In the genomic region with DNA sequence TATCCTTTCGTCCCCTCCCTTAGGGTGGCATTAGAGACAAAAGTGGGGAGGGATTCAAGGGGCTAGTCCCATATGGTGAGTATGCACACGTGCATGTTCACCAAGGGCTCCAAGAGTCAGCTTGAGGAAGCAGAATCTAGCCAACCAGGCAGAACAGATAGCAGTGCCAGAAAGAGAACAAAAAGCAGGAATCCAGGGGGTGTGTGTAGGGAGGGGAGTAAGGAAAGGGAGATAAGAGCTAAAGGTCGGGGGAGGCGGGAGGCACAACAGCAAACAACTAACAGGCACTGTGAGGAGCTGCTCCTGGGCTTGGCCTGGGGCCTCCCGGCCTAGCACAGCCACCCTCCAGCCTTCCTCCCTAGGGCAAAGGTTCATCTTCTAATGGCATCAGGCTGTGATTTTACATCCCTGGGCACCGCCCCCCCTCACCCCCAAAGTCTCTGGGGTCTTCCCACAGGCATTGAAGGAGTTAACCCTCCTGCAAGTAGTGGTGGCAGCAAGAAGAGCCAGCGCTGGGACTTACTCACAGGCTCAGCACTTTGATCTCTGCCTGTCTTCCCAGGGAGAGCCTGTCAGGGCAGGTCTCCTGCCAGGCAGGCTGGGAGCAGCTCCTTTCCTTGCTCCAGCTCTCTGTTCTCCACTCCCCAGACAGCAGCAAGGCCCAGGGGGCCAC, we compare ENCODE assay signal across 14 cellular contexts. TPM values are rescaled to one million over a fixed set of nuclear protein-coding genes. Genes with fewer than 3 reads are reported as not detected.
DNase-seq lines count a peak whose midpoint lies in the region.
"Had no signal": no experiment of that assay in that cellular context is flagged by ENCODE, and none has a peak within 500 bp of the region (broad histone marks: within the 10 kb centered on the region; RNA-seq: fewer than 3 reads in every experiment).

No MANE protein-coding gene starts in this region.

- H3K27ac ChIP-seq in HUES48 (ENCODE audit: low read depth, low read length) = peak overlapping the region; percentile 59
- H3K27ac ChIP-seq in skin epidermis = peak overlapping the region in 15 of 21 experiments; percentile 14 to 77 (median 59)
- H3K27ac ChIP-seq: gastroesophageal sphincter had no signal

- no peaks in the 10 kb centered on the region; the same call in 1 of the 2 replicates for H3K4me1 ChIP-seq in HUES48 (ENCODE audit: control insufficient read depth, insufficient read depth, low read length)
- H3K4me1 ChIP-seq: gastroesophageal sphincter, tibial nerve had no signal

- peaks cover 2% of the 10 kb centered on the region for H3K4me1 Mint-ChIP-seq in activated T-helper 1 cell treated with anti-CD3 and anti-CD28 coated beads, Interleukin-12 subunit alpha, Interleukin-12 subunit beta, Interleukin-2, Interleukin-4 antibody, amounts not matched to agents 30 ng/mL and 10 ng/mL and 1 ng/mL, durations not matched to agents 14 hours and 24 hours and 36 hours (ENCODE audit: low read depth)

- no peaks in the 10 kb centered on the region for H3K9me3 ChIP-seq in HUES48 (ENCODE audit: control insufficient read depth, insufficient read depth, low read length)
- H3K9me3 ChIP-seq: gastroesophageal sphincter, tibial nerve had no signal

- no peaks in the 10 kb centered on the region for H3K27me3 ChIP-seq in HUES48 (ENCODE audit: control insufficient read depth, insufficient read depth, low read length)
- H3K27me3 ChIP-seq: tibial nerve had no signal

- intact Hi-C loops in activated T-helper 1 cell treated with anti-CD3 and anti-CD28 coated beads, Interleukin-12 subunit alpha, Interleukin-12 subunit beta, Interleukin-2, Interleukin-4 antibody, amounts not matched to agents 30 ng/mL and 10 ng/mL and 1 ng/mL, durations not matched to agents 14 hours and 24 hours and 36 hours (cut with micrococcal nuclease) = no loop called here

- no peak overlapping the region for H3K4me3 ChIP-seq in HUES48 (ENCODE audit: low read depth, low read length)
- no peak overlapping the region for H3K4me3 ChIP-seq in skin epidermis
- H3K4me3 ChIP-seq: gastroesophageal sphincter, tibial nerve had no signal

- no peaks in the 10 kb centered on the region for H3K27me3 Mint-ChIP-seq in activated T-helper 1 cell treated with anti-CD3 and anti-CD28 coated beads, Interleukin-12 subunit alpha, Interleukin-12 subunit beta, Interleukin-2, Interleukin-4 antibody, amounts not matched to agents 30 ng/mL and 10 ng/mL and 1 ng/mL, durations not matched to agents 14 hours and 24 hours and 36 hours (ENCODE audit: insufficient read depth)

- no peaks in the 10 kb centered on the region for H3K36me3 Mint-ChIP-seq in activated T-helper 1 cell treated with anti-CD3 and anti-CD28 coated beads, Interleukin-12 subunit alpha, Interleukin-12 subunit beta, Interleukin-2, Interleukin-4 antibody, amounts not matched to agents 30 ng/mL and 10 ng/mL and 1 ng/mL, durations not matched to agents 14 hours and 24 hours and 36 hours (ENCODE audit: low read depth)
- H3K36me3 Mint-ChIP-seq: CD14-positive monocyte had no signal

- no peak overlapping the region for H3K4me3 Mint-ChIP-seq in activated T-helper 1 cell treated with anti-CD3 and anti-CD28 coated beads, Interleukin-12 subunit alpha, Interleukin-12 subunit beta, Interleukin-2, Interleukin-4 antibody, amounts not matched to agents 30 ng/mL and 10 ng/mL and 1 ng/mL, durations not matched to agents 14 hours and 24 hours and 36 hours
- H3K4me3 Mint-ChIP-seq: CD14-positive monocyte, immature natural killer cell had no signal

- no peaks in the 10 kb centered on the region for H3K36me3 ChIP-seq in HUES48 (ENCODE audit: control insufficient read depth, insufficient read depth, low read length)
- H3K36me3 ChIP-seq: gastroesophageal sphincter, tibial nerve had no signal

- H3K9ac ChIP-seq in HUES48 (ENCODE audit: low read depth, low read length) = no peak overlapping the region

- DNase-seq in amniotic epithelial cell (ENCODE audit: low read depth) (peak; percentile 22), left kidney (ENCODE audit: low read depth, low spot score) (peak; percentile 24), MV-4-11 (lab: John Stamatoyannopoulos, UW) (no peak), ACHN (no peak)
- DNase-seq in activated T-helper 1 cell treated with anti-CD3 and anti-CD28 coated beads, Interleukin-12 subunit alpha, Interleukin-12 subunit beta, Interleukin-2, Interleukin-4 antibody, amounts not matched to agents 30 ng/mL and 10 ng/mL and 1 ng/mL, durations not matched to agents 14 hours and 24 hours and 36 hours (ENCODE audit: low spot score) = no peak
- DNase-seq: activated CD8-positive, alpha-beta memory T cell treated with anti-CD3 and anti-CD28 coated beads for 24 hours; activated naive CD4-positive, alpha-beta T cell; immature natural killer cell had no signal

- no peaks in the 10 kb centered on the region for H3K9me3 Mint-ChIP-seq in activated T-helper 1 cell treated with anti-CD3 and anti-CD28 coated beads, Interleukin-12 subunit alpha, Interleukin-12 subunit beta, Interleukin-2, Interleukin-4 antibody, amounts not matched to agents 30 ng/mL and 10 ng/mL and 1 ng/mL, durations not matched to agents 14 hours and 24 hours and 36 hours
- H3K9me3 Mint-ChIP-seq: CD14-positive monocyte, immature natural killer cell had no signal

- in situ Hi-C loops in ACHN (cut with HindIII; ENCODE audit: low pct_ligation_motif_present, low pct_unique_long_range_greater_than_20kb, low sequenced_read_pairs) = no loop called here

- no peak overlapping the region for H3K27ac Mint-ChIP-seq in activated T-helper 1 cell treated with anti-CD3 and anti-CD28 coated beads, Interleukin-12 subunit alpha, Interleukin-12 subunit beta, Interleukin-2, Interleukin-4 antibody, amounts not matched to agents 30 ng/mL and 10 ng/mL and 1 ng/mL, durations not matched to agents 14 hours and 24 hours and 36 hours
- H3K27ac Mint-ChIP-seq: CD14-positive monocyte had no signal

RNA-seq across cellular contexts. Expression of gene SUPT4H1, which starts 12.4 kb away (rescaled TPM):
- total RNA-seq in activated T-helper 1 cell treated with anti-CD3 and anti-CD28 coated beads, Interleukin-12 subunit alpha, Interleukin-12 subunit beta, Interleukin-2, Interleukin-4 antibody, amounts not matched to agents 30 ng/mL and 10 ng/mL and 1 ng/mL, durations not matched to agents 14 hours and 24 hours and 36 hours = 138 and 142 TPM in 2 replicates

RNA-seq across cellular contexts. Expression of gene TSPOAP1, which starts 35.8 kb away (rescaled TPM):
- total RNA-seq in activated T-helper 1 cell treated with anti-CD3 and anti-CD28 coated beads, Interleukin-12 subunit alpha, Interleukin-12 subunit beta, Interleukin-2, Interleukin-4 antibody, amounts not matched to agents 30 ng/mL and 10 ng/mL and 1 ng/mL, durations not matched to agents 14 hours and 24 hours and 36 hours = 31.4 and 35.1 TPM in 2 replicates
- total RNA-seq: SK-MEL-5 had no signal

RNA-seq across cellular contexts. Expression of gene RNF43, which starts 52.9 kb away (rescaled TPM):
- 0.47 and 0.86 TPM in 2 replicates for total RNA-seq in activated T-helper 1 cell treated with anti-CD3 and anti-CD28 coated beads, Interleukin-12 subunit alpha, Interleukin-12 subunit beta, Interleukin-2, Interleukin-4 antibody, amounts not matched to agents 30 ng/mL and 10 ng/mL and 1 ng/mL, durations not matched to agents 14 hours and 24 hours and 36 hours

Comparison
In these comparisons a context has a peak if more than half of its experiments do, and no peak if none do; other contexts are left out.
1. DNase-seq: peak in amniotic epithelial cell (single experiment) and left kidney (single experiment); none in activated T-helper 1 cell treated with anti-CD3 and anti-CD28 coated beads, Interleukin-12 subunit alpha, Interleukin-12 subunit beta, Interleukin-2, Interleukin-4 antibody, amounts not matched to agents 30 ng/mL and 10 ng/mL and 1 ng/mL, durations not matched to agents 14 hours and 24 hours and 36 hours (single experiment), MV-4-11 (single experiment) and ACHN (single experiment).